In genomic region chr4:54440394-54441223, GRCh38 we compare ENCODE assay signal across 8 cellular contexts.
DNase-seq lines count a peak whose midpoint lies in the region; ATAC-seq and TF ChIP-seq lines count a peak whose summit lies in the region.

No MANE protein-coding gene starts in this region.

- H2BK5ac ChIP-seq in mesendoderm (ENCODE audit: low read length): no peak overlapping the region

- H3K4me1 ChIP-seq in mesendoderm (ENCODE audit: control insufficient read depth, low read depth, low read length) (no peaks in the 10 kb centered on the region), prostate gland (replicated peaks) (no peaks in the 10 kb centered on the region)

- H4K5ac ChIP-seq in mesendoderm (ENCODE audit: low read length): no peak overlapping the region

- intact Hi-C loops in prostate gland (cut with DNase I): loop anchor here (5.0 kb wide), 1 partner anchor 118 kb away; no protein-coding TSS in a partner anchor

- no peak overlapping the region for H4K8ac ChIP-seq in mesendoderm (ENCODE audit: low read depth, low read length)

- H3K27me3 ChIP-seq in mesendoderm (ENCODE audit: insufficient read depth, low read length, poor library complexity): no peaks in the 10 kb centered on the region
- no peaks in the 10 kb centered on the region for H3K27me3 ChIP-seq in prostate gland (replicated peaks; ENCODE audit: insufficient read depth)

- H3K4me3 ChIP-seq in mesendoderm (ENCODE audit: low read length) (no peak overlapping the region), prostate gland (no peak overlapping the region)

- WGBS in mesendoderm (ENCODE audit: extremely low coverage, insufficient coverage, low lambda C conversion rate): no CpG with 5 or more reads among the region's 7 CpGs
- 18% methylated on average over 7 of the region's 7 CpGs for WGBS in prostate gland

- H2AK5ac ChIP-seq in mesendoderm (ENCODE audit: low read length): no peak overlapping the region

- H3K79me1 ChIP-seq in mesendoderm (ENCODE audit: low read length): no peaks in the 10 kb centered on the region

- peak in 2 of 4 experiments; percentile 31 to 42 for TF ChIP-seq CTCF in prostate gland (IDR thresholded peaks at IDR 0.05)

- H3K23ac ChIP-seq in mesendoderm (ENCODE audit: low read length): no peak overlapping the region

- H3K36me3 ChIP-seq in mesendoderm (ENCODE audit: control insufficient read depth, insufficient read depth, low read length) (no peaks in the 10 kb centered on the region), prostate gland (no peaks in the 10 kb centered on the region)

- no peaks in the 10 kb centered on the region for H3K79me2 ChIP-seq in mesendoderm (ENCODE audit: control insufficient read depth, insufficient read depth, low read length)

- DNase-seq in NCI-H82 (lab: John Stamatoyannopoulos, UW): peak; percentile 3
- no peak for DNase-seq in NCI-H82 treated with DMSO at 0.1 percent for 48 hours (lab: John Stamatoyannopoulos, UW; ENCODE audit: unreplicated experiment)
- DNase-seq in NCI-H748 (lab: John Stamatoyannopoulos, UW; ENCODE audit: unreplicated experiment): peak; percentile 54
- peak; percentile 63 for DNase-seq in dermis blood vessel endothelial cell
- DNase-seq in mesendoderm: peak; percentile 47
- DNase-seq in prostate gland (ENCODE audit: low spot score): no peak

- no peak overlapping the region for H2BK120ac ChIP-seq in mesendoderm (ENCODE audit: low read depth, low read length)

- H3K27ac ChIP-seq in mesendoderm (ENCODE audit: low read depth, low read length): no peak overlapping the region
- no peak overlapping the region for H3K27ac ChIP-seq in prostate gland

- H3K4me2 ChIP-seq in mesendoderm (ENCODE audit: low read length): no peak overlapping the region

- ATAC-seq in HG02938 (IDR thresholded peaks at IDR 0.05; ENCODE audit: unreplicated experiment): no peak
- no peak for ATAC-seq in HG02759 (IDR thresholded peaks at IDR 0.05; ENCODE audit: unreplicated experiment)

- H3K56ac ChIP-seq in mesendoderm (ENCODE audit: low read length): no peak overlapping the region

- no peak overlapping the region for H3K9ac ChIP-seq in mesendoderm (ENCODE audit: low read length)

- H3K4ac ChIP-seq in mesendoderm (ENCODE audit: low read depth, low read length): no peak overlapping the region

- H3K18ac ChIP-seq in mesendoderm (ENCODE audit: low read length): no peak overlapping the region

- no peak for TF ChIP-seq POLR2A in prostate gland (IDR thresholded peaks at IDR 0.05)

- H2BK15ac ChIP-seq in mesendoderm (replicated peaks; ENCODE audit: low read depth): no peak overlapping the region

- no peaks in the 10 kb centered on the region for H3K9me3 ChIP-seq in prostate gland

Comparison
In these comparisons a context has a peak if more than half of its experiments do, and no peak if none do; other contexts are left out.
1. DNase-seq: peak in NCI-H82 (single experiment), NCI-H748 (single experiment), dermis blood vessel endothelial cell (single experiment) and mesendoderm (single experiment); none in NCI-H82 treated with DMSO at 0.1 percent for 48 hours (single experiment) and prostate gland (single experiment).